In the genomic region with DNA sequence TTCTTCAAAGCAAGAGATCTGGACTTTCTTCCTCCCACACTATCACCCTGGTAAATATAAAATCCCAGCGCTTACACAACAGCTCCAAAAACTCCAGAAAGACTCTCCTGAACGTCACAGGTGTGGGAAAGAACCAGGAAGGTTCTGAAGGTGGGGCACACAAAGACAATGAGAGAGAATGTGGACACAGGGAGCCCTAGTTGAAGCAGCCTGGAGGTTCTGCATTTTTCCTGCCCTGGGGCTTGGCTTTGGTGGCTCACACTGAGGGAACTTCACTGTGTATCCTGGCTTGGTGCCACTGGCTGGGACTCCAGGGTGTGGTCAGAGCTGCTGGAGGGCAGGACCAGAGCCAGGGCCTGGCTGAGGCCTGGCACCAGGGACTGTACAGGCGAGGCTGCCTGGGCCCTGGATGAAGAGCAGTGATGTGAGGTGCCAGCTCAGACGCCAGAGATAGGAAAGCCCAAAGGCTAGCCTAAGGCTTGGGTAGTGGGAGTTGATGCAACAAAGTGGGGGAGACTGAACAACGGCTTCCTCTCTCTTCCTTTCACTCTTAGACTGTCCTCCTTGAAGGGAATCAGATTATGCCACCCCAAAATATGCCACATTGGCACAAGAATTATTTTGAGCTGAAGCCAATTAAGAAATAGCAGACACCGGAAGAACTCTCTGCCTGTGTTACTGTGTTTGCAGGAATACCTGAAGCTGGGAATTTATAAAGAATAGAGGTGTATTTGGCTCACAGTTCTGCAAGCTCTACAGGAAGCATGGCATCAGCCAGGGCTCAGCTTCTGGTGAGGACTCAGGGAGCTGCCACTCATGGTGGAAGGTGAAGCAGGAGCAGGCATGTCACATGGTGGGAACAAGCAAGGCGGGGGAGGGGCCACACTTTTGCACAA, we compare ENCODE assay signal across 1 cellular context.
A peak's percentile ranks its signal among the peaks of the same experiment; 100 is the strongest.
TF ChIP-seq lines count a peak whose summit lies in the region.

No MANE protein-coding gene starts in this region.

TF ChIP-seq in H1, 55 proteins besides CTCF, POLR2A, EP300 and RAD21:
- TF ChIP-seq, protein P1, sequence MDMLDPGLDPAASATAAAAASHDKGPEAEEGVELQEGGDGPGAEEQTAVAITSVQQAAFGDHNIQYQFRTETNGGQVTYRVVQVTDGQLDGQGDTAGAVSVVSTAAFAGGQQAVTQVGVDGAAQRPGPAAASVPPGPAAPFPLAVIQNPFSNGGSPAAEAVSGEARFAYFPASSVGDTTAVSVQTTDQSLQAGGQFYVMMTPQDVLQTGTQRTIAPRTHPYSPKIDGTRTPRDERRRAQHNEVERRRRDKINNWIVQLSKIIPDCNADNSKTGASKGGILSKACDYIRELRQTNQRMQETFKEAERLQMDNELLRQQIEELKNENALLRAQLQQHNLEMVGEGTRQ (IDR thresholded peaks at IDR 0.05; ENCODE audit: low read length) = 0 out of 2 replicates have a peak, but pooled peaks have one; percentile 26
- TF ChIP-seq, protein P2, sequence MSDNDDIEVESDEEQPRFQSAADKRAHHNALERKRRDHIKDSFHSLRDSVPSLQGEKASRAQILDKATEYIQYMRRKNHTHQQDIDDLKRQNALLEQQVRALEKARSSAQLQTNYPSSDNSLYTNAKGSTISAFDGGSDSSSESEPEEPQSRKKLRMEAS (IDR thresholded peaks at IDR 0.05) = peak; percentile 55
- no peak for TF ChIP-seq ZNF274 (IDR thresholded peaks at IDR 0.05; ENCODE audit: borderline replicate concordance, extremely low read depth, low read length)
- no peak for TF ChIP-seq SRF (IDR thresholded peaks at IDR 0.05; ENCODE audit: low read depth, low read length)
- no peak for TF ChIP-seq CTBP2 (IDR thresholded peaks at IDR 0.05; ENCODE audit: borderline replicate concordance, insufficient read depth, insufficient read length, low read length)
- TF ChIP-seq, protein P3, sequence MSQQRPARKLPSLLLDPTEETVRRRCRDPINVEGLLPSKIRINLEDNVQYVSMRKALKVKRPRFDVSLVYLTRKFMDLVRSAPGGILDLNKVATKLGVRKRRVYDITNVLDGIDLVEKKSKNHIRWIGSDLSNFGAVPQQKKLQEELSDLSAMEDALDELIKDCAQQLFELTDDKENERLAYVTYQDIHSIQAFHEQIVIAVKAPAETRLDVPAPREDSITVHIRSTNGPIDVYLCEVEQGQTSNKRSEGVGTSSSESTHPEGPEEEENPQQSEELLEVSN (IDR thresholded peaks at IDR 0.05) = no peak
- TF ChIP-seq CHD1 (IDR thresholded peaks at IDR 0.05; ENCODE audit: low read depth, low read length) = no peak
- TF ChIP-seq SIRT6 (IDR thresholded peaks at IDR 0.05; ENCODE audit: low read length) = no peak
- TF ChIP-seq, protein P4, sequence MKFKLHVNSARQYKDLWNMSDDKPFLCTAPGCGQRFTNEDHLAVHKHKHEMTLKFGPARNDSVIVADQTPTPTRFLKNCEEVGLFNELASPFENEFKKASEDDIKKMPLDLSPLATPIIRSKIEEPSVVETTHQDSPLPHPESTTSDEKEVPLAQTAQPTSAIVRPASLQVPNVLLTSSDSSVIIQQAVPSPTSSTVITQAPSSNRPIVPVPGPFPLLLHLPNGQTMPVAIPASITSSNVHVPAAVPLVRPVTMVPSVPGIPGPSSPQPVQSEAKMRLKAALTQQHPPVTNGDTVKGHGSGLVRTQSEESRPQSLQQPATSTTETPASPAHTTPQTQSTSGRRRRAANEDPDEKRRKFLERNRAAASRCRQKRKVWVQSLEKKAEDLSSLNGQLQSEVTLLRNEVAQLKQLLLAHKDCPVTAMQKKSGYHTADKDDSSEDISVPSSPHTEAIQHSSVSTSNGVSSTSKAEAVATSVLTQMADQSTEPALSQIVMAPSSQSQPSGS (IDR thresholded peaks at IDR 0.05; ENCODE audit: low read length) = no peak
